11 cellular contexts compared by ENCODE assay signal in genomic region chr18:57051586-57052044, GRCh38.
DNase-seq lines count a peak whose midpoint lies in the region; ATAC-seq, FAIRE-seq and TF ChIP-seq lines count a peak whose summit lies in the region.
"Had no signal": no experiment of that assay in that cellular context is flagged by ENCODE, and none has a peak within 500 bp of the region (broad histone marks: within the 10 kb centered on the region; RNA-seq: fewer than 3 reads in every experiment).

No MANE protein-coding gene starts in this region.

- CTCF ChIA-PET in HepG2 (lab: Yijun Ruan, JAX; ENCODE audit: low intra/inter-chr PET ratio, low total read pairs): no interaction called here

- H2AFZ ChIP-seq in KMS-11 (ENCODE audit: low read depth) (peak overlapping the region; percentile 47), HepG2 (ENCODE audit: low read length) (no peak overlapping the region)

- POLR2A ChIA-PET in HepG2 (lab: Yijun Ruan, JAX): no interaction called here

- H3K9me3 Mint-ChIP-seq in natural killer cell: no peaks in the 10 kb centered on the region

- no TSS peak for BruUV-seq in HepG2 (replicated peaks; lab: Mats Ljungman, UMichigan)

- no peak overlapping the region for H3K4me3 Mint-ChIP-seq in natural killer cell
- H3K4me3 Mint-ChIP-seq: activated CD4-positive, alpha-beta T cell treated with anti-CD3 and anti-CD28 coated beads, Interleukin-2, amount 10 ng/mL, durations not matched to agents 24 days and 14 days had no signal

- in situ Hi-C loops in HepG2 (cut with HindIII; ENCODE audit: extremely low pct_ligation_motif_present, low pct_unique_long_range_greater_than_20kb): no loop called here

- no peaks in the 10 kb centered on the region for H4K20me1 ChIP-seq in KMS-11 (ENCODE audit: insufficient read depth)
- no peaks in the 10 kb centered on the region for H4K20me1 ChIP-seq in HepG2 (ENCODE audit: insufficient read depth, low read length)

- no peaks in the 10 kb centered on the region for H3K9me3 ChIP-seq in HepG2 (ENCODE audit: low read length)

- TF ChIP-seq CTCF in KMS-11 (conservative IDR thresholded peaks at IDR 0.05; ENCODE audit: low read depth, low read length): no peak
- TF ChIP-seq CTCF in HepG2 (CRISPR knock-in tag; IDR thresholded peaks at IDR 0.05): no peak
- no peak for TF ChIP-seq CTCF in natural killer cell (IDR thresholded peaks at IDR 0.05)

- no peak for TF ChIP-seq EP300 in HepG2 (IDR thresholded peaks at IDR 0.05; ENCODE audit: low read depth in 2 of 2, low read length in 2 of 2)
- no peak for TF ChIP-seq EP300 in HepG2 (CRISPR knock-in tag; IDR thresholded peaks at IDR 0.05; ENCODE audit: borderline replicate concordance)

- H3K27me3 ChIP-seq in KMS-11 (ENCODE audit: insufficient read depth, low read depth): no peaks in the 10 kb centered on the region
- H3K27me3 ChIP-seq in HepG2 (ENCODE audit: control insufficient read depth in 1 of 2, insufficient read depth in 2 of 2, low read length in 2 of 2): peaks cover 3 to 10% of the 10 kb centered on the region in 2 experiments; a peak in 2 of 5 replicates

- H3K79me2 ChIP-seq in KMS-11 (ENCODE audit: insufficient read depth, low read depth): no peaks in the 10 kb centered on the region
- no peaks in the 10 kb centered on the region for H3K79me2 ChIP-seq in HepG2 (ENCODE audit: insufficient read depth, low read length)

- FAIRE-seq in HepG2 (lab: Jason Lieb, UNC): no peak

- peak overlapping the region; percentile 98 for H3K4me2 ChIP-seq in KMS-11
- no peak overlapping the region for H3K4me2 ChIP-seq in HepG2 (ENCODE audit: low read depth, low read length)

- intact Hi-C loops in HepG2 (cut with micrococcal nuclease; ENCODE audit: unreplicated experiment): no loop called here
- intact Hi-C loops in natural killer cell (cut with micrococcal nuclease): no loop called here

- peaks cover 0 to 7% of the 10 kb centered on the region in 2 donors for H3K27me3 Mint-ChIP-seq in natural killer cell (ENCODE audit: low read depth in 2 of 2)
- H3K27me3 Mint-ChIP-seq: activated CD4-positive, alpha-beta T cell treated with anti-CD3 and anti-CD28 coated beads, Interleukin-2, amount 10 ng/mL, durations not matched to agents 24 days and 14 days had no signal

- no peak for TF ChIP-seq RAD21 in HepG2 (CRISPR knock-in tag; IDR thresholded peaks at IDR 0.05)

- H3K36me3 Mint-ChIP-seq in natural killer cell: no peaks in the 10 kb centered on the region

- no peak for TF ChIP-seq POLR2A in HepG2 (IDR thresholded peaks at IDR 0.05; ENCODE audit: insufficient read depth in 1 of 2, low read depth in 2 of 2, low read length in 2 of 2)

- H3K27ac ChIP-seq in KMS-11 (peak overlapping the region; percentile 96), HepG2 (ENCODE audit: extremely low read length, insufficient read depth, low read length) (no peak overlapping the region)

- WGBS in HepG2 (ENCODE audit: low lambda C conversion rate): 26% methylated on average over 3 of the region's 4 CpGs

- H3K4me1 ChIP-seq in KMS-11 (ENCODE audit: low read depth, poor library complexity, severe bottlenecking) (peaks cover 57% of the 10 kb centered on the region), HepG2 (ENCODE audit: insufficient read depth, low read length) (peaks cover 10% of the 10 kb centered on the region)

- H3K9ac ChIP-seq in KMS-11: peak overlapping the region; percentile 60
- no peak overlapping the region for H3K9ac ChIP-seq in HepG2 (ENCODE audit: insufficient read depth, low read depth, low read length)

- H3K27ac Mint-ChIP-seq in natural killer cell: no peak overlapping the region
- H3K27ac Mint-ChIP-seq: activated CD4-positive, alpha-beta T cell treated with anti-CD3 and anti-CD28 coated beads, Interleukin-2, amount 10 ng/mL, durations not matched to agents 24 days and 14 days had no signal

- no peaks in the 10 kb centered on the region for H3K36me3 ChIP-seq in KMS-11 (ENCODE audit: insufficient read depth)
- H3K36me3 ChIP-seq in HepG2 (replicated peaks in 1 of 2; ENCODE audit: control insufficient read depth in 1 of 2, insufficient read depth in 2 of 2, low read length in 2 of 2): no peaks in the 10 kb centered on the region

- DNase-seq in HepG2 (ENCODE audit: low spot score) (no peak), natural killer cell (no peak), NOMO-1 treated with DMSO at 0.1 percent for 48 hours (lab: John Stamatoyannopoulos, UW; ENCODE audit: unreplicated experiment) (no peak), dermis blood vessel endothelial cell (no peak), T-helper 1 cell (no peak)
- DNase-seq: activated CD4-positive, alpha-beta T cell treated with anti-CD3 and anti-CD28 coated beads, Interleukin-2, amount 10 ng/mL, durations not matched to agents 24 days and 14 days; IMR-90; posterior cingulate gyrus had no signal

- H3K4me3 ChIP-seq in KMS-11 (IDR thresholded peaks at IDR 0.05; ENCODE audit: insufficient read depth, low read depth, low read length) (no peak overlapping the region), HepG2 (replicated peaks in 1 of 3; ENCODE audit: insufficient read depth in 1 of 3, low read depth in 2 of 3, low read length in 3 of 3) (no peak overlapping the region)

- ATAC-seq in GM18511 (IDR thresholded peaks at IDR 0.05; ENCODE audit: unreplicated experiment) (peak; percentile 73), GM21619 (IDR thresholded peaks at IDR 0.05; ENCODE audit: unreplicated experiment) (peak; percentile 70), HepG2 (peak; percentile 15; the same call in 1 of the 3 replicates), natural killer cell (no peak)

- H3K4me1 Mint-ChIP-seq in natural killer cell: no peaks in the 10 kb centered on the region
- H3K4me1 Mint-ChIP-seq: activated CD4-positive, alpha-beta T cell treated with anti-CD3 and anti-CD28 coated beads, Interleukin-2, amount 10 ng/mL, durations not matched to agents 24 days and 14 days had no signal

TF ChIP-seq in HepG2, 621 proteins besides CTCF, POLR2A, EP300 and RAD21:
- TF ChIP-seq NCOA2 (CRISPR knock-in tag; IDR thresholded peaks at IDR 0.05): no peak
- no peak for TF ChIP-seq PHF21A (CRISPR knock-in tag; IDR thresholded peaks at IDR 0.05)
- TF ChIP-seq ZBTB2 (CRISPR knock-in tag; IDR thresholded peaks at IDR 0.05; ENCODE audit: low read depth): no peak
- no peak for TF ChIP-seq PAWR (CRISPR knock-in tag; IDR thresholded peaks at IDR 0.05; ENCODE audit: borderline replicate concordance)
- no peak for TF ChIP-seq ZFY (CRISPR knock-in tag; IDR thresholded peaks at IDR 0.05)
- no peak for TF ChIP-seq ZBTB14 (CRISPR knock-in tag; IDR thresholded peaks at IDR 0.05)
- TF ChIP-seq ATF1 (CRISPR knock-in tag; IDR thresholded peaks at IDR 0.05): no peak
- no peak for TF ChIP-seq ZNF777 (CRISPR knock-in tag; IDR thresholded peaks at IDR 0.05)
- TF ChIP-seq ZNF556 (CRISPR knock-in tag; IDR thresholded peaks at IDR 0.05; ENCODE audit: borderline replicate concordance): no peak
- no peak for TF ChIP-seq ZNF501 (CRISPR knock-in tag; IDR thresholded peaks at IDR 0.05)
- TF ChIP-seq HNF4G (IDR thresholded peaks at IDR 0.05; ENCODE audit: borderline replicate concordance, low read depth, low read length): no peak
- TF ChIP-seq HNF4G (CRISPR knock-in tag; IDR thresholded peaks at IDR 0.05; ENCODE audit: borderline replicate concordance, low read depth): no peak
- no peak for TF ChIP-seq ZNF703 (CRISPR knock-in tag; IDR thresholded peaks at IDR 0.05; ENCODE audit: borderline replicate concordance)
- no peak for TF ChIP-seq SCMH1 (CRISPR knock-in tag; IDR thresholded peaks at IDR 0.05; ENCODE audit: borderline replicate concordance)

Comparison
In these comparisons a context has a peak if more than half of its experiments do, and no peak if none do; other contexts are left out.
1. ATAC-seq: peak in GM18511 (single experiment), GM21619 (single experiment) and HepG2 (single experiment); none in natural killer cell (0 of 3).